Comparison of ENCODE assay signal across 19 cellular contexts in genomic region chr11:125075900-125076317, GRCh38. TPM values are rescaled to one million over a fixed set of nuclear protein-coding genes. Genes with fewer than 3 reads are reported as not detected.
DNase-seq lines count a peak whose midpoint lies in the region; ATAC-seq and TF ChIP-seq lines count a peak whose summit lies in the region.
"Had no signal": no experiment of that assay in that cellular context is flagged by ENCODE, and none has a peak within 500 bp of the region (broad histone marks: within the 10 kb centered on the region; RNA-seq: fewer than 3 reads in every experiment).

No MANE protein-coding gene starts in this region.

- H2AFZ ChIP-seq in mammary epithelial cell (ENCODE audit: low read depth, low read length): no peak overlapping the region

- no peak for ATAC-seq in activated CD4-positive, alpha-beta T cell treated with anti-CD3 and anti-CD28 coated beads for 36 hours
- ATAC-seq: mucosa of descending colon had no signal

- DNase-seq in D341Med (ENCODE audit: low spot score) (peak; percentile 22), LHCN-M2 (ENCODE audit: low read depth) (peak; percentile 5), mammary epithelial cell (peak; percentile 28), myocyte (ENCODE audit: low read depth) (peak; percentile 32), immature natural killer cell (no peak)
- no peak for DNase-seq in central memory CD4-positive, alpha-beta T cell
- no peak for DNase-seq in activated CD4-positive, alpha-beta T cell treated with anti-CD3 and anti-CD28 coated beads, Interleukin-2, amount 50 U/mL, for 48 hours
- no peak for DNase-seq in activated CD4-positive, alpha-beta T cell treated with anti-CD3 and anti-CD28 coated beads for 36 hours
- DNase-seq: amygdala; colonic mucosa; mucosa of descending colon; NCI-H1694; NCI-H510A treated with DMSO at 0.1 percent for 48 hours; stimulated activated naive CD4-positive, alpha-beta T cell treated with Interleukin-2 at 50 U/mL for 16 hours had no signal

- no peak for TF ChIP-seq CTCF in mammary epithelial cell (conservative IDR thresholded peaks at IDR 0.05 in 1 of 2, IDR thresholded peaks at IDR 0.05 in 1 of 2; ENCODE audit: extremely low read depth in 1 of 2, insufficient read depth in 1 of 2, low read depth in 1 of 2, low read length in 2 of 2)

- peaks cover 10% of the 10 kb centered on the region for H3K36me3 ChIP-seq in mammary epithelial cell (ENCODE audit: insufficient read depth, low read length)
- H3K36me3 ChIP-seq: colonic mucosa, pancreas had no signal

- H3K27ac Mint-ChIP-seq in immature natural killer cell: no peak overlapping the region
- H3K27ac Mint-ChIP-seq in activated CD4-positive, alpha-beta T cell treated with anti-CD3 and anti-CD28 coated beads for 36 hours: no peak overlapping the region
- H3K27ac Mint-ChIP-seq: activated T-helper 1 cell treated with anti-CD3 and anti-CD28 coated beads, Interleukin-12 subunit alpha, Interleukin-12 subunit beta, Interleukin-2, Interleukin-4 antibody, amounts not matched to agents 30 ng/mL and 10 ng/mL and 1 ng/mL, durations not matched to agents 14 hours and 24 hours and 36 hours had no signal

- CTCF ChIA-PET in mammary epithelial cell (lab: Charles Lee; ENCODE audit: low non-redundant PET): interaction anchor here (0.6 kb wide), 1 partner anchor 531 kb away, joined by 5 read pairs; no protein-coding TSS in a partner anchor
- CTCF ChIA-PET in activated CD4-positive, alpha-beta T cell treated with anti-CD3 and anti-CD28 coated beads for 36 hours (lab: Charles Lee): no interaction called here

- H3K27me3 Mint-ChIP-seq in immature natural killer cell (ENCODE audit: low read depth in 3 of 3): peaks cover 4 to 6% (median 6%) of the 10 kb centered on the region in 3 donors
- peaks cover 7% of the 10 kb centered on the region for H3K27me3 Mint-ChIP-seq in activated CD4-positive, alpha-beta T cell treated with anti-CD3 and anti-CD28 coated beads for 36 hours

- no peaks in the 10 kb centered on the region for H3K9me3 Mint-ChIP-seq in immature natural killer cell
- no peaks in the 10 kb centered on the region for H3K9me3 Mint-ChIP-seq in activated CD4-positive, alpha-beta T cell treated with anti-CD3 and anti-CD28 coated beads for 36 hours (ENCODE audit: low read depth)
- H3K9me3 Mint-ChIP-seq: activated T-helper 1 cell treated with anti-CD3 and anti-CD28 coated beads, Interleukin-12 subunit alpha, Interleukin-12 subunit beta, Interleukin-2, Interleukin-4 antibody, amounts not matched to agents 30 ng/mL and 10 ng/mL and 1 ng/mL, durations not matched to agents 14 hours and 24 hours and 36 hours had no signal

- BruUV-seq in mammary epithelial cell (replicated peaks; lab: Mats Ljungman, UMichigan): no TSS peak

- intact Hi-C loops in mammary epithelial cell (cut with micrococcal nuclease): no loop called here
- intact Hi-C loops in activated CD4-positive, alpha-beta T cell treated with anti-CD3 and anti-CD28 coated beads for 36 hours (cut with DNase I, micrococcal nuclease): no loop called here

- POLR2A ChIA-PET in activated CD4-positive, alpha-beta T cell treated with anti-CD3 and anti-CD28 coated beads for 36 hours (lab: Charles Lee): no interaction called here

- peaks cover 20% of the 10 kb centered on the region for H3K79me2 ChIP-seq in mammary epithelial cell (ENCODE audit: insufficient read depth, low read length)

- H3K4me3 ChIP-seq in mammary epithelial cell (replicated peaks in 1 of 3; ENCODE audit: insufficient read depth in 1 of 3, low read depth in 2 of 3, low read length in 3 of 3): no peak overlapping the region
- H3K4me3 ChIP-seq: colonic mucosa, mucosa of descending colon, pancreas, SK-N-MC, skin epidermis had no signal

- in situ Hi-C loops in mammary epithelial cell (cut with MboI; ENCODE audit: low sequenced_read_pairs in 2 of 2): no loop called here

- H3K4me1 Mint-ChIP-seq in immature natural killer cell: peaks cover 7 to 8% of the 10 kb centered on the region in 2 donors
- H3K4me1 Mint-ChIP-seq in activated CD4-positive, alpha-beta T cell treated with anti-CD3 and anti-CD28 coated beads for 36 hours: no peaks in the 10 kb centered on the region

- no peaks in the 10 kb centered on the region for H3K36me3 Mint-ChIP-seq in immature natural killer cell
- no peaks in the 10 kb centered on the region for H3K36me3 Mint-ChIP-seq in activated CD4-positive, alpha-beta T cell treated with anti-CD3 and anti-CD28 coated beads for 36 hours (ENCODE audit: low read depth)

- H3K27ac ChIP-seq in mammary epithelial cell (ENCODE audit: insufficient read depth, low read depth, low read length): no peak overlapping the region
- H3K27ac ChIP-seq: colonic mucosa, pancreas, SK-N-MC had no signal

- no peaks in the 10 kb centered on the region for H3K9me3 ChIP-seq in mammary epithelial cell (replicated peaks; ENCODE audit: insufficient read depth, low read length)
- H3K9me3 ChIP-seq: Caco-2, colonic mucosa, mucosa of descending colon, pancreas had no signal

- no peak overlapping the region for H3K4me2 ChIP-seq in mammary epithelial cell (ENCODE audit: insufficient read depth, low read depth, low read length)

- no peaks in the 10 kb centered on the region for H3K27me3 ChIP-seq in mammary epithelial cell (ENCODE audit: insufficient read depth, low read length)
- H3K27me3 ChIP-seq: colonic mucosa, pancreas had no signal

- no peak overlapping the region for H3K4me3 Mint-ChIP-seq in immature natural killer cell
- no peak overlapping the region for H3K4me3 Mint-ChIP-seq in activated CD4-positive, alpha-beta T cell treated with anti-CD3 and anti-CD28 coated beads for 36 hours
- H3K4me3 Mint-ChIP-seq: activated T-helper 1 cell treated with anti-CD3 and anti-CD28 coated beads, Interleukin-12 subunit alpha, Interleukin-12 subunit beta, Interleukin-2, Interleukin-4 antibody, amounts not matched to agents 30 ng/mL and 10 ng/mL and 1 ng/mL, durations not matched to agents 14 hours and 24 hours and 36 hours had no signal

- no peak overlapping the region for H3K9ac ChIP-seq in mammary epithelial cell (ENCODE audit: insufficient read depth, low read length)

- peaks cover 21% of the 10 kb centered on the region for H3K4me1 ChIP-seq in mammary epithelial cell (ENCODE audit: insufficient read depth, low read length)
- H3K4me1 ChIP-seq: colonic mucosa had no signal

- no peaks in the 10 kb centered on the region for H4K20me1 ChIP-seq in mammary epithelial cell (ENCODE audit: insufficient read depth, low read length)

- dilution Hi-C loops in mammary epithelial cell (cut with HindIII; ENCODE audit: low sequenced_read_pairs): no loop called here

- WGBS in mammary epithelial cell (ENCODE audit: low coverage, missing lambda C conversion rate): 91% methylated on average over 10 of the region's 11 CpGs

RNA-seq across cellular contexts. Expression of gene SLC37A2, which starts 12.8 kb away (rescaled TPM):
- total RNA-seq in LHCN-M2 (2014; rRNA removed): 8.8 and 11.0 TPM in 2 replicates
- polyA plus RNA-seq in LHCN-M2 (2012): 3.5 TPM
- total RNA-seq in mammary epithelial cell: 10 to 100 TPM; 34.8 to 85.5 TPM
- 80.3 TPM for polyA plus RNA-seq in mammary epithelial cell
- 76.7 TPM for polyA minus RNA-seq in mammary epithelial cell
- 0.99 and 1.0 TPM in 2 replicates for total RNA-seq in myocyte
- 0.29 TPM for polyA plus RNA-seq in myocyte (2012)
- 1 to 10 TPM in 1 of 3 donors, under 1 TPM in 2; 0.37 to 2.1 (median 0.61) TPM for polyA plus RNA-seq in immature natural killer cell
- under 1 TPM; 0.41 to 0.76 TPM for total RNA-seq in activated CD4-positive, alpha-beta T cell treated with anti-CD3 and anti-CD28 coated beads for 36 hours

RNA-seq across cellular contexts. Expression of gene TMEM218, which starts 35.5 kb away (rescaled TPM):
- total RNA-seq in LHCN-M2 (2014; rRNA removed) (32.4 and 38.1 TPM in 2 replicates), mammary epithelial cell (10 to 100 TPM; 15.0 to 17.5 TPM), myocyte (24.4 and 30.8 TPM in 2 replicates)
- 20.3 TPM for polyA plus RNA-seq in LHCN-M2 (2012)
- polyA plus RNA-seq in mammary epithelial cell (25.6 TPM), immature natural killer cell (10 to 100 TPM; 39.9 to 54.9 (median 46.6) TPM)
- polyA minus RNA-seq in mammary epithelial cell: 0.31 TPM
- 23.0 TPM for polyA plus RNA-seq in myocyte (2012)
- total RNA-seq in activated CD4-positive, alpha-beta T cell treated with anti-CD3 and anti-CD28 coated beads for 36 hours: 10 to 100 TPM; 11.3 TPM

Comparison
In these comparisons a context has a peak if more than half of its experiments do, and no peak if none do; other contexts are left out.
1. DNase-seq: peak in D341Med (single experiment), LHCN-M2 (single experiment), mammary epithelial cell (single experiment) and myocyte (single experiment); none in central memory CD4-positive, alpha-beta T cell (single experiment), immature natural killer cell (0 of 3), activated CD4-positive, alpha-beta T cell treated with anti-CD3 and anti-CD28 coated beads, Interleukin-2, amount 50 U/mL, for 48 hours (0 of 2) and activated CD4-positive, alpha-beta T cell treated with anti-CD3 and anti-CD28 coated beads for 36 hours (single experiment).